9 cellular contexts compared by ENCODE assay signal in genomic region chr2:164430166-164430783, GRCh38.
A peak's percentile ranks its signal among the peaks of the same experiment; 100 is the strongest.
DNase-seq lines count a peak whose midpoint lies in the region; ATAC-seq and TF ChIP-seq lines count a peak whose summit lies in the region.
"Had no signal": no experiment of that assay in that cellular context is flagged by ENCODE, and none has a peak within 500 bp of the region (broad histone marks: within the 10 kb centered on the region; RNA-seq: fewer than 3 reads in every experiment).

No MANE protein-coding gene starts in this region.

- no peak overlapping the region for H3K27ac Mint-ChIP-seq in WTC11
- H3K27ac Mint-ChIP-seq in natural killer cell treated with Interleukin-12 subunit alpha and Interleukin-12 subunit beta and Interleukin-15 and Interleukin-18, amount 100 ng/mL, for 72 hours = no peak overlapping the region
- H3K27ac Mint-ChIP-seq: memory B cell had no signal

- ATAC-seq in GM21526 (IDR thresholded peaks at IDR 0.05; ENCODE audit: low FRiP score, unreplicated experiment) (peak; percentile 74), WTC11 (peak; percentile 87), HG03045 (IDR thresholded peaks at IDR 0.05; ENCODE audit: unreplicated experiment) (no peak)
- ATAC-seq in natural killer cell treated with Interleukin-12 subunit alpha and Interleukin-12 subunit beta and Interleukin-15 and Interleukin-18, amount 100 ng/mL, for 72 hours = no peak

- TF ChIP-seq CTCF in WTC11 (IDR thresholded peaks at IDR 0.05) = peak; percentile 23

- H3K9me3 Mint-ChIP-seq in WTC11 = no peaks in the 10 kb centered on the region
- no peaks in the 10 kb centered on the region for H3K9me3 Mint-ChIP-seq in natural killer cell treated with Interleukin-12 subunit alpha and Interleukin-12 subunit beta and Interleukin-15 and Interleukin-18, amount 100 ng/mL, for 72 hours
- H3K9me3 Mint-ChIP-seq: memory B cell had no signal

- no peaks in the 10 kb centered on the region for H3K27me3 Mint-ChIP-seq in WTC11 (ENCODE audit: low read depth)
- no peaks in the 10 kb centered on the region for H3K27me3 Mint-ChIP-seq in natural killer cell treated with Interleukin-12 subunit alpha and Interleukin-12 subunit beta and Interleukin-15 and Interleukin-18, amount 100 ng/mL, for 72 hours
- H3K27me3 Mint-ChIP-seq: memory B cell had no signal

- no peak overlapping the region for H3K4me3 Mint-ChIP-seq in WTC11
- H3K4me3 Mint-ChIP-seq in natural killer cell treated with Interleukin-12 subunit alpha and Interleukin-12 subunit beta and Interleukin-15 and Interleukin-18, amount 100 ng/mL, for 72 hours = no peak overlapping the region
- H3K4me3 Mint-ChIP-seq: memory B cell had no signal

- CTCF ChIA-PET in WTC11 (lab: Charles Lee) = interaction anchor here (0.6 to 1.7 kb wide), 9 partner anchors 9 to 1259 kb away, joined by 3 to 8 read pairs (median 4); no protein-coding TSS in a partner anchor

- H3K4me1 Mint-ChIP-seq in WTC11 = peaks cover 19% of the 10 kb centered on the region
- H3K4me1 Mint-ChIP-seq in natural killer cell treated with Interleukin-12 subunit alpha and Interleukin-12 subunit beta and Interleukin-15 and Interleukin-18, amount 100 ng/mL, for 72 hours (ENCODE audit: low read depth in 2 of 2) = no peaks in the 10 kb centered on the region
- H3K4me1 Mint-ChIP-seq: memory B cell had no signal

- DNase-seq in COLO668 (lab: John Stamatoyannopoulos, UW; ENCODE audit: unreplicated experiment) = peak; percentile 29
- DNase-seq in NCI-H1436 treated with DMSO at 0.1 percent for 48 hours (lab: John Stamatoyannopoulos, UW) = peak; percentile 48
- peak; percentile 34 for DNase-seq in WTC11 (ENCODE audit: low spot score)
- peak; percentile 77 for DNase-seq in inferior parietal cortex (ENCODE audit: extremely low spot score)
- no peak for DNase-seq in activated gamma-delta T cell (lab: John Stamatoyannopoulos, UW)
- no peak for DNase-seq in natural killer cell treated with Interleukin-12 subunit alpha and Interleukin-12 subunit beta and Interleukin-15 and Interleukin-18, amount 100 ng/mL, for 72 hours (ENCODE audit: low spot score)

- no peaks in the 10 kb centered on the region for H3K36me3 Mint-ChIP-seq in WTC11
- peaks cover 3% of the 10 kb centered on the region for H3K36me3 Mint-ChIP-seq in natural killer cell treated with Interleukin-12 subunit alpha and Interleukin-12 subunit beta and Interleukin-15 and Interleukin-18, amount 100 ng/mL, for 72 hours
- H3K36me3 Mint-ChIP-seq: memory B cell had no signal

- POLR2A ChIA-PET in WTC11 (lab: Charles Lee) = interaction anchor here (0.5 kb wide), 1 partner anchor 296 kb away, joined by 4 read pairs; no protein-coding TSS in a partner anchor

TF ChIP-seq in WTC11, 78 proteins besides CTCF, POLR2A, EP300 and RAD21:
- TF ChIP-seq TEAD4 (CRISPR knock-in tag; IDR thresholded peaks at IDR 0.05) = no peak
- TF ChIP-seq CDX4 (CRISPR knock-in tag; IDR thresholded peaks at IDR 0.05; ENCODE audit: borderline replicate concordance) = no peak
- no peak for TF ChIP-seq ZSCAN18 (CRISPR knock-in tag; IDR thresholded peaks at IDR 0.05)
- TF ChIP-seq GRHL2 (CRISPR knock-in tag; IDR thresholded peaks at IDR 0.05; ENCODE audit: insufficient replicate concordance, severe bottlenecking) = no peak
- TF ChIP-seq JUN (CRISPR knock-in tag; IDR thresholded peaks at IDR 0.05) = no peak
- no peak for TF ChIP-seq NR2C2 (CRISPR knock-in tag; IDR thresholded peaks at IDR 0.05)
- no peak for TF ChIP-seq NR1H2 (CRISPR knock-in tag; IDR thresholded peaks at IDR 0.05)
- no peak for TF ChIP-seq ZMAT4 (CRISPR knock-in tag; IDR thresholded peaks at IDR 0.05)
- TF ChIP-seq ARID4B (CRISPR knock-in tag; IDR thresholded peaks at IDR 0.05; ENCODE audit: borderline replicate concordance) = no peak
- no peak for TF ChIP-seq PREB (CRISPR knock-in tag; IDR thresholded peaks at IDR 0.05; ENCODE audit: borderline replicate concordance)
- TF ChIP-seq IRF2 (CRISPR knock-in tag; IDR thresholded peaks at IDR 0.05; ENCODE audit: borderline replicate concordance, low read depth) = no peak
- no peak for TF ChIP-seq CREM (CRISPR knock-in tag; IDR thresholded peaks at IDR 0.05)
- no peak for TF ChIP-seq TEAD1 (CRISPR knock-in tag; IDR thresholded peaks at IDR 0.05)
- no peak for TF ChIP-seq SMAD3 (CRISPR knock-in tag; IDR thresholded peaks at IDR 0.05; ENCODE audit: borderline replicate concordance)
- TF ChIP-seq ETV6 (CRISPR knock-in tag; IDR thresholded peaks at IDR 0.05) = no peak
- TF ChIP-seq ZNF671 (CRISPR knock-in tag; IDR thresholded peaks at IDR 0.05) = no peak
- no peak for TF ChIP-seq SP1 (CRISPR knock-in tag; conservative IDR thresholded peaks at IDR 0.05)
TF ChIP-seq in WTC11: peak in this region for 0.

Comparison
In these comparisons a context has a peak if more than half of its experiments do, and no peak if none do; other contexts are left out.
1. DNase-seq: peak in COLO668 (single experiment), NCI-H1436 treated with DMSO at 0.1 percent for 48 hours (single experiment), WTC11 (single experiment) and inferior parietal cortex (single experiment); none in activated gamma-delta T cell (single experiment) and natural killer cell treated with Interleukin-12 subunit alpha and Interleukin-12 subunit beta and Interleukin-15 and Interleukin-18, amount 100 ng/mL, for 72 hours (single experiment).
2. ATAC-seq: peak in GM21526 (single experiment) and WTC11 (single experiment); none in HG03045 (single experiment) and natural killer cell treated with Interleukin-12 subunit alpha and Interleukin-12 subunit beta and Interleukin-15 and Interleukin-18, amount 100 ng/mL, for 72 hours (0 of 2).